ENCODE assay signal across 9 cellular contexts in genomic region chr4:2756691-2757350, GRCh38. TPM values are rescaled to one million over a fixed set of nuclear protein-coding genes. Genes with fewer than 3 reads are reported as not detected.
A peak's percentile ranks its signal among the peaks of the same experiment; 100 is the strongest.
DNase-seq lines count a peak whose midpoint lies in the region; ATAC-seq, FAIRE-seq and TF ChIP-seq lines count a peak whose summit lies in the region.
"Had no signal": no experiment of that assay in that cellular context is flagged by ENCODE, and none has a peak within 500 bp of the region (broad histone marks: within the 10 kb centered on the region; RNA-seq: fewer than 3 reads in every experiment).

No MANE protein-coding gene starts in this region.

- no peak for FAIRE-seq in H54 (lab: Jason Lieb, UNC)
- FAIRE-seq: urothelium cell line had no signal

- peaks cover 13% of the 10 kb centered on the region for H4K20me1 ChIP-seq in DND-41 (ENCODE audit: insufficient read depth, low read length)

- no peak overlapping the region for H3K18ac ChIP-seq in trophoblast cell (ENCODE audit: low read length)

- H3K4me1 ChIP-seq in DND-41 (ENCODE audit: insufficient read depth, low read length) (peaks cover 17% of the 10 kb centered on the region), endocrine pancreas (ENCODE audit: control insufficient read depth, insufficient read depth, low read length) (no peaks in the 10 kb centered on the region), trophoblast cell (ENCODE audit: control insufficient read depth in 1 of 2, insufficient read depth in 2 of 2, low read length in 2 of 2) (peaks cover 15 to 16% of the 10 kb centered on the region in 2 experiments)

- DNase-seq in DND-41 (no peak), MG63 (no peak), trophoblast cell (no peak), RPMI8226 (no peak), SKM-1 (lab: John Stamatoyannopoulos, UW; ENCODE audit: unreplicated experiment) (no peak), H54 (ENCODE audit: insufficient read length, low spot score) (no peak)

- H3K27me3 ChIP-seq in DND-41 (ENCODE audit: insufficient read depth, low read length, poor library complexity) (no peaks in the 10 kb centered on the region), MG63 (no peaks in the 10 kb centered on the region), endocrine pancreas (ENCODE audit: control insufficient read depth, insufficient read depth, low read length) (no peaks in the 10 kb centered on the region), trophoblast cell (ENCODE audit: insufficient read depth, low read length) (no peaks in the 10 kb centered on the region)

- peak overlapping the region; percentile 3 for H2AK5ac ChIP-seq in trophoblast cell (ENCODE audit: low read length)

- WGBS in trophoblast cell (ENCODE audit: extremely low coverage, insufficient coverage, insufficient read length): no CpG with 5 or more reads among the region's 25 CpGs

- peak overlapping the region; percentile 5 for H4K91ac ChIP-seq in trophoblast cell (ENCODE audit: low read depth, low read length)

- peak overlapping the region; percentile 56 for H4K8ac ChIP-seq in trophoblast cell (ENCODE audit: low read depth, low read length)

- H3K4ac ChIP-seq in trophoblast cell (ENCODE audit: low read depth, low read length): no peak overlapping the region

- H3K36me3 ChIP-seq in DND-41 (ENCODE audit: insufficient read depth, low read length) (peaks cover 7% of the 10 kb centered on the region; the same call in 1 of the 2 replicates), MG63 (no peaks in the 10 kb centered on the region), endocrine pancreas (ENCODE audit: control insufficient read depth, insufficient read depth, low read length) (no peaks in the 10 kb centered on the region), trophoblast cell (ENCODE audit: control insufficient read depth in 1 of 2, insufficient read depth in 2 of 2, low read length in 2 of 2) (peaks cover 2 to 4% of the 10 kb centered on the region in 2 experiments)

- peak overlapping the region; percentile 35 for H4K12ac ChIP-seq in trophoblast cell (ENCODE audit: low read depth, low read length)

- H2BK5ac ChIP-seq in trophoblast cell (ENCODE audit: low read depth, low read length, poor library complexity): no peak overlapping the region

- H2AFZ ChIP-seq in DND-41 (ENCODE audit: low read depth, low read length) (peak overlapping the region; percentile 89), trophoblast cell (ENCODE audit: insufficient read depth, low read length, poor library complexity) (peak overlapping the region; percentile 4)

- no peak overlapping the region for H3K27ac ChIP-seq in DND-41 (ENCODE audit: low read length)
- no peak overlapping the region for H3K27ac ChIP-seq in trophoblast cell (ENCODE audit: low read depth, low read length)

- TF ChIP-seq CTCF in DND-41 (IDR thresholded peaks at IDR 0.05; ENCODE audit: borderline replicate concordance, extremely low read depth, low read length, poor library complexity, severe bottlenecking): no peak

- H3K9ac ChIP-seq in DND-41 (ENCODE audit: low read depth, low read length) (peak overlapping the region; percentile 46; the same call in 1 of the 2 replicates), endocrine pancreas (ENCODE audit: control insufficient read depth, insufficient read depth, low read length) (peak overlapping the region; percentile 48), trophoblast cell (ENCODE audit: low read length) (no peak overlapping the region)

- H2BK120ac ChIP-seq in trophoblast cell (ENCODE audit: insufficient read depth, low read length, poor library complexity): no peak overlapping the region

- H3K23ac ChIP-seq in trophoblast cell (ENCODE audit: low read length): no peak overlapping the region

- TF ChIP-seq POLR2A in H54 (IDR thresholded peaks at IDR 0.05; ENCODE audit: low read depth, low read length): no peak

- no peak overlapping the region for H3K14ac ChIP-seq in trophoblast cell (ENCODE audit: low read length)

- H3K79me1 ChIP-seq in trophoblast cell (ENCODE audit: low read length): peaks cover 11% of the 10 kb centered on the region

- H3K4me3 ChIP-seq in DND-41 (ENCODE audit: low read depth in 1 of 2, low read length in 2 of 2): peak overlapping the region; percentile 12 to 70; a peak in 3 of 4 replicates
- peak overlapping the region; percentile 22 for H3K4me3 ChIP-seq in MG63
- H3K4me3 ChIP-seq in endocrine pancreas (ENCODE audit: control insufficient read depth, insufficient read depth, low read length): peak overlapping the region; percentile 34
- H3K4me3 ChIP-seq in trophoblast cell (ENCODE audit: low read depth, low read length): peak overlapping the region; percentile 4

- peak overlapping the region; percentile 88 for H3K4me2 ChIP-seq in DND-41 (ENCODE audit: insufficient read depth, low read length)
- H3K4me2 ChIP-seq in trophoblast cell (ENCODE audit: low read length): peak overlapping the region; percentile 53

- ATAC-seq in DND-41 (ENCODE audit: insufficient read depth, low read depth): no peak
- no peak for ATAC-seq in HG02885 (IDR thresholded peaks at IDR 0.05; ENCODE audit: poor library complexity, unreplicated experiment)

- H3K79me2 ChIP-seq in DND-41 (ENCODE audit: insufficient read depth, low read length): peaks cover 35% of the 10 kb centered on the region
- H3K79me2 ChIP-seq in trophoblast cell (ENCODE audit: control insufficient read depth, insufficient read depth, low read length, poor library complexity): peaks cover 12% of the 10 kb centered on the region

- peak overlapping the region; percentile 29 for H2BK12ac ChIP-seq in trophoblast cell (ENCODE audit: low read length)

- H3K9me3 ChIP-seq in DND-41 (ENCODE audit: insufficient read depth, low read length, severe bottlenecking) (no peaks in the 10 kb centered on the region), MG63 (no peaks in the 10 kb centered on the region), endocrine pancreas (ENCODE audit: control insufficient read depth, low read length) (no peaks in the 10 kb centered on the region), trophoblast cell (ENCODE audit: insufficient read depth, low read depth, low read length) (no peaks in the 10 kb centered on the region)

RNA-seq across cellular contexts. Expression of gene TNIP2, which starts 0.7 kb away (rescaled TPM):
- 32.5 and 78.0 TPM in 2 replicates for total RNA-seq in MG63 (2014; rRNA removed; shearing (Covaris generic); ENCODE audit: low replicate concordance)
- polyA plus RNA-seq in trophoblast cell (2013): 52.2 and 57.7 TPM in 2 replicates

RNA-seq across cellular contexts. Expression of gene SH3BP2, which starts 36.1 kb away (rescaled TPM):
- total RNA-seq in MG63 (2014; rRNA removed; shearing (Covaris generic); ENCODE audit: low replicate concordance): 9.0 and 9.6 TPM in 2 replicates
- polyA plus RNA-seq in trophoblast cell (2013): 21.3 and 21.9 TPM in 2 replicates
